7 cellular contexts compared by ENCODE assay signal in the genomic region with DNA sequence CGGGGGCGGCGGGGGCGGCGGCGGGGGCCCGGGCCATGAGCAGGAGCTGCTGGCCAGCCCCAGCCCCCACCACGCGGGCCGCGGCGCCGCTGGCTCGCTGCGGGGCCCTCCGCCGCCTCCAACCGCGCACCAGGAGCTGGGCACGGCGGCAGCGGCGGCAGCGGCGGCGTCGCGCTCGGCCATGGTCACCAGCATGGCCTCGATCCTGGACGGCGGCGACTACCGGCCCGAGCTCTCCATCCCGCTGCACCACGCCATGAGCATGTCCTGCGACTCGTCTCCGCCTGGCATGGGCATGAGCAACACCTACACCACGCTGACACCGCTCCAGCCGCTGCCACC. TPM values are rescaled to one million over a fixed set of nuclear protein-coding genes. Genes with fewer than 3 reads are reported as not detected.
DNase-seq lines count a peak whose midpoint lies in the region; ATAC-seq, FAIRE-seq and TF ChIP-seq lines count a peak whose summit lies in the region.

No MANE protein-coding gene starts in this region.

- no peaks in the 10 kb centered on the region for H3K9me3 ChIP-seq in CD8-positive, alpha-beta T cell (ENCODE audit: low read length)
- H3K9me3 ChIP-seq in neural cell (ENCODE audit: low read length) = no peaks in the 10 kb centered on the region

- H3K9ac ChIP-seq in neural cell (ENCODE audit: low read length) = peak overlapping the region; percentile 95

- no peak for FAIRE-seq in RCC 7860 (lab: Jason Lieb, UNC)

- peaks cover 50% of the 10 kb centered on the region for H3K27me3 ChIP-seq in CD8-positive, alpha-beta T cell (ENCODE audit: insufficient read depth, low read length)
- H3K27me3 ChIP-seq in neural cell (ENCODE audit: insufficient read depth, low read depth, low read length) = peaks cover 76% of the 10 kb centered on the region

- H3K27ac ChIP-seq in CD8-positive, alpha-beta T cell (ENCODE audit: low read depth, low read length) = no peak overlapping the region
- H3K27ac ChIP-seq in caudate nucleus (ENCODE audit: low read depth, low read length) = peak overlapping the region; percentile 52
- no peak overlapping the region for H3K27ac ChIP-seq in neural cell (ENCODE audit: low read length)

- no peak overlapping the region for H2AFZ ChIP-seq in neural cell (ENCODE audit: low read depth, low read length)

- peaks cover 4% of the 10 kb centered on the region for H3F3A ChIP-seq in neural cell (ENCODE audit: insufficient read depth, low read length, poor library complexity, severe bottlenecking)

- H3K36me3 Mint-ChIP-seq in CD8-positive, alpha-beta T cell = no peaks in the 10 kb centered on the region
- H3K36me3 Mint-ChIP-seq in HFFc6 (ENCODE audit: low read depth) = peaks cover 6% of the 10 kb centered on the region; the same call in 1 of the 2 replicates

- TF ChIP-seq EP300 in neural cell (conservative IDR thresholded peaks at IDR 0.05; ENCODE audit: poor library complexity, severe bottlenecking) = no peak

- intact Hi-C loops in CD8-positive, alpha-beta T cell (cut with DNase I, micrococcal nuclease) = no loop called here

- peaks cover 51% of the 10 kb centered on the region for H3K4me1 ChIP-seq in CD8-positive, alpha-beta T cell (ENCODE audit: insufficient read depth, low read length)

- DNase-seq in CD8-positive, alpha-beta T cell = no peak
- DNase-seq in HFFc6 (no peak), caudate nucleus (lab: John Stamatoyannopoulos, UW) (no peak), NK-92 (lab: John Stamatoyannopoulos, UW; ENCODE audit: unreplicated experiment) (no peak), RCC 7860 (ENCODE audit: low spot score) (no peak), C1 segment of cervical spinal cord (lab: John Stamatoyannopoulos, UW) (no peak)

- peak overlapping the region; percentile 92 for H3K4me2 ChIP-seq in neural cell (ENCODE audit: low read length)

- H3K4me3 Mint-ChIP-seq in CD8-positive, alpha-beta T cell = peak overlapping the region; percentile 76
- H3K4me3 Mint-ChIP-seq in HFFc6 = peak overlapping the region; percentile 79

- H3K4me3 ChIP-seq in CD8-positive, alpha-beta T cell (ENCODE audit: low read depth, low read length) = no peak overlapping the region
- peak overlapping the region; percentile 81 for H3K4me3 ChIP-seq in neural cell (ENCODE audit: low read length)

- POLR2A ChIA-PET in CD8-positive, alpha-beta T cell (lab: Charles Lee) = no interaction called here

- TF ChIP-seq RAD21 in neural cell (conservative IDR thresholded peaks at IDR 0.05) = no peak

- H3K4me1 Mint-ChIP-seq in CD8-positive, alpha-beta T cell (ENCODE audit: low read depth) = peaks cover 44% of the 10 kb centered on the region
- peaks cover 41% of the 10 kb centered on the region for H3K4me1 Mint-ChIP-seq in HFFc6 (ENCODE audit: low read depth)

- H3K27ac Mint-ChIP-seq in CD8-positive, alpha-beta T cell = no peak overlapping the region
- no peak overlapping the region for H3K27ac Mint-ChIP-seq in HFFc6

- H4K20me1 ChIP-seq in neural cell (ENCODE audit: insufficient read depth) = peaks cover 9% of the 10 kb centered on the region

- no peak for ATAC-seq in CD8-positive, alpha-beta T cell

- H3K9me2 ChIP-seq in neural cell (ENCODE audit: insufficient read depth, low read length) = no peaks in the 10 kb centered on the region

- no peaks in the 10 kb centered on the region for H3K36me3 ChIP-seq in CD8-positive, alpha-beta T cell (ENCODE audit: insufficient read depth, low read length)
- no peaks in the 10 kb centered on the region for H3K36me3 ChIP-seq in neural cell (ENCODE audit: insufficient read depth, low read length)

- CTCF ChIA-PET in CD8-positive, alpha-beta T cell (lab: Charles Lee) = no interaction called here

- H3K79me2 ChIP-seq in neural cell (replicated peaks; ENCODE audit: insufficient read depth, low read length) = no peaks in the 10 kb centered on the region

- no peaks in the 10 kb centered on the region for H3K9me3 Mint-ChIP-seq in CD8-positive, alpha-beta T cell
- H3K9me3 Mint-ChIP-seq in HFFc6 = no peaks in the 10 kb centered on the region

- TF ChIP-seq CTCF in CD8-positive, alpha-beta T cell (IDR thresholded peaks at IDR 0.05) = no peak
- TF ChIP-seq CTCF in HFFc6 (IDR thresholded peaks at IDR 0.05) (no peak), neural cell (IDR thresholded peaks at IDR 0.05; ENCODE audit: poor library complexity, severe bottlenecking) (no peak)

- H3K27me3 Mint-ChIP-seq in CD8-positive, alpha-beta T cell (ENCODE audit: low read depth) = peaks cover 79% of the 10 kb centered on the region
- peaks cover 79% of the 10 kb centered on the region for H3K27me3 Mint-ChIP-seq in HFFc6 (ENCODE audit: insufficient read depth)

TF ChIP-seq in neural cell, 6 proteins besides CTCF, POLR2A, EP300 and RAD21:
- TF ChIP-seq MXI1 (conservative IDR thresholded peaks at IDR 0.05; ENCODE audit: poor library complexity, severe bottlenecking) (peak; percentile 9), SMC3 (conservative IDR thresholded peaks at IDR 0.05; ENCODE audit: poor library complexity) (no peak)
- TF ChIP-seq, protein P1, sequence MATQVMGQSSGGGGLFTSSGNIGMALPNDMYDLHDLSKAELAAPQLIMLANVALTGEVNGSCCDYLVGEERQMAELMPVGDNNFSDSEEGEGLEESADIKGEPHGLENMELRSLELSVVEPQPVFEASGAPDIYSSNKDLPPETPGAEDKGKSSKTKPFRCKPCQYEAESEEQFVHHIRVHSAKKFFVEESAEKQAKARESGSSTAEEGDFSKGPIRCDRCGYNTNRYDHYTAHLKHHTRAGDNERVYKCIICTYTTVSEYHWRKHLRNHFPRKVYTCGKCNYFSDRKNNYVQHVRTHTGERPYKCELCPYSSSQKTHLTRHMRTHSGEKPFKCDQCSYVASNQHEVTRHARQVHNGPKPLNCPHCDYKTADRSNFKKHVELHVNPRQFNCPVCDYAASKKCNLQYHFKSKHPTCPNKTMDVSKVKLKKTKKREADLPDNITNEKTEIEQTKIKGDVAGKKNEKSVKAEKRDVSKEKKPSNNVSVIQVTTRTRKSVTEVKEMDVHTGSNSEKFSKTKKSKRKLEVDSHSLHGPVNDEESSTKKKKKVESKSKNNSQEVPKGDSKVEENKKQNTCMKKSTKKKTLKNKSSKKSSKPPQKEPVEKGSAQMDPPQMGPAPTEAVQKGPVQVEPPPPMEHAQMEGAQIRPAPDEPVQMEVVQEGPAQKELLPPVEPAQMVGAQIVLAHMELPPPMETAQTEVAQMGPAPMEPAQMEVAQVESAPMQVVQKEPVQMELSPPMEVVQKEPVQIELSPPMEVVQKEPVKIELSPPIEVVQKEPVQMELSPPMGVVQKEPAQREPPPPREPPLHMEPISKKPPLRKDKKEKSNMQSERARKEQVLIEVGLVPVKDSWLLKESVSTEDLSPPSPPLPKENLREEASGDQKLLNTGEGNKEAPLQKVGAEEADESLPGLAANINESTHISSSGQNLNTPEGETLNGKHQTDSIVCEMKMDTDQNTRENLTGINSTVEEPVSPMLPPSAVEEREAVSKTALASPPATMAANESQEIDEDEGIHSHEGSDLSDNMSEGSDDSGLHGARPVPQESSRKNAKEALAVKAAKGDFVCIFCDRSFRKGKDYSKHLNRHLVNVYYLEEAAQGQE (IDR thresholded peaks at IDR 0.05; ENCODE audit: borderline replicate concordance) = no peak

RNA-seq across cellular contexts. Expression of a gene that starts 0.6 kb away (rescaled TPM):
- total RNA-seq in CD8-positive, alpha-beta T cell = not detected
- under 1 TPM; 0.10 to 0.40 (median 0.18) TPM for total RNA-seq in HFFc6 (2021; fragmentation: NEBNext Ultra II Directional; extraction: Animal tissue kit (Norgen Biotek cat#: 25700))
- 3.9 and 4.3 TPM in 2 replicates for polyA plus RNA-seq in neural cell
- polyA minus RNA-seq in neural cell = 20.2 and 27.1 TPM in 2 replicates
